25 cellular contexts compared by ENCODE assay signal in genomic region chr6:108331982-108332381, GRCh38. TPM values are rescaled to one million over a fixed set of nuclear protein-coding genes. Genes with fewer than 3 reads are reported as not detected.
DNase-seq lines count a peak whose midpoint lies in the region; ATAC-seq, FAIRE-seq and TF ChIP-seq lines count a peak whose summit lies in the region.
"Had no signal": no experiment of that assay in that cellular context is flagged by ENCODE, and none has a peak within 500 bp of the region (broad histone marks: within the 10 kb centered on the region; RNA-seq: fewer than 3 reads in every experiment).

No MANE protein-coding gene starts in this region.

- H3K9me2 ChIP-seq in PC-3 (replicated peaks; ENCODE audit: low read length) = no peaks in the 10 kb centered on the region
- H3K9me2 ChIP-seq in hepatocyte (replicated peaks; ENCODE audit: insufficient read depth) = no peaks in the 10 kb centered on the region

- H3K4me3 ChIP-seq in PC-3 (ENCODE audit: low read length) (no peak overlapping the region), hepatocyte (no peak overlapping the region), small intestine (ENCODE audit: low read depth in 1 of 2, low read length in 2 of 2) (no peak overlapping the region), gastroesophageal sphincter (no peak overlapping the region)
- H3K4me3 ChIP-seq: A549; BLaER1 treated with 17β-estradiol and CSF1 and Interleukin-3, amounts not matched to agents 10 nM and 100 nM; GM12878; HAP-1 had no signal

- ATAC-seq in PC-3 (peak; percentile 13; the same call in 1 of the 2 replicates), left lobe of liver (peak; percentile 79), GM21723 (IDR thresholded peaks at IDR 0.05; ENCODE audit: unreplicated experiment) (no peak), gastroesophageal sphincter (no peak)
- ATAC-seq: A549, GM12878 had no signal

- H3K36me3 ChIP-seq in PC-3 (ENCODE audit: low read depth, low read length) (no peaks in the 10 kb centered on the region), hepatocyte (replicated peaks; ENCODE audit: insufficient read depth, low read depth) (no peaks in the 10 kb centered on the region), small intestine (ENCODE audit: control insufficient read depth in 2 of 2, insufficient read depth in 2 of 2, low read length in 2 of 2) (no peaks in the 10 kb centered on the region), gastroesophageal sphincter (peaks cover 0 to 18% of the 10 kb centered on the region in 2 donors)
- H3K36me3 ChIP-seq: BE2C, HAP-1 had no signal

- intact Hi-C loops in PC-3 (cut with micrococcal nuclease) = no loop called here

- no TSS peak for BruUV-seq in PC-3 (replicated peaks; lab: Mats Ljungman, UMichigan)

- no peak for FAIRE-seq in small intestine (lab: Jason Lieb, UNC)
- FAIRE-seq: A549, GM12878, GM19239, H54 had no signal

- H3K4me1 ChIP-seq in PC-3 (ENCODE audit: insufficient read depth, low read length) (peaks cover 7% of the 10 kb centered on the region), hepatocyte (ENCODE audit: insufficient read depth) (peaks cover 13% of the 10 kb centered on the region), small intestine (ENCODE audit: control insufficient read depth in 2 of 2, insufficient read depth in 1 of 2, low read depth in 1 of 2, low read length in 1 of 2) (no peaks in the 10 kb centered on the region), gastroesophageal sphincter (no peaks in the 10 kb centered on the region)
- H3K4me1 ChIP-seq: A549; BE2C; BLaER1 treated with 17β-estradiol and CSF1 and Interleukin-3, amounts not matched to agents 10 nM and 100 nM; HAP-1 had no signal

- H3K9ac ChIP-seq in PC-3 (ENCODE audit: low read length) = no peak overlapping the region
- H3K9ac ChIP-seq: BLaER1 treated with 17β-estradiol and CSF1 and Interleukin-3, amounts not matched to agents 10 nM and 100 nM had no signal

- POLR2A ChIA-PET in PC-3 (lab: Charles Lee; ENCODE audit: unreplicated experiment) = no interaction called here

- no peaks in the 10 kb centered on the region for H3F3A ChIP-seq in PC-3 (ENCODE audit: low read length, unreplicated experiment)

- H3K4me2 ChIP-seq in PC-3 (ENCODE audit: low read length) = no peak overlapping the region
- no peak overlapping the region for H3K4me2 ChIP-seq in hepatocyte
- H3K4me2 ChIP-seq: A549; BLaER1 treated with 17β-estradiol and CSF1 and Interleukin-3, amounts not matched to agents 10 nM and 100 nM had no signal

- DNase-seq in PC-3 (peak; percentile 19), hepatocyte (ENCODE audit: low spot score) (peak; percentile 16), left lobe of liver (ENCODE audit: low spot score) (no peak), small intestine (peak; percentile 84), CD1c-positive myeloid dendritic cell (ENCODE audit: extremely low spot score) (no peak)
- DNase-seq: 8988T; ACHN; AML-193; BE2C; Caco-2; CD4-positive, alpha-beta memory T cell; DMS153; DMS79; EL; GDM1; GOT3; HFFc6 had no signal

- TF ChIP-seq CTCF in PC-3 (conservative IDR thresholded peaks at IDR 0.05; ENCODE audit: low read depth, low read length) = no peak
- TF ChIP-seq CTCF in hepatocyte (IDR thresholded peaks at IDR 0.05; ENCODE audit: poor library complexity) = no peak
- no peak for TF ChIP-seq CTCF in gastroesophageal sphincter (IDR thresholded peaks at IDR 0.05)

- no peaks in the 10 kb centered on the region for H3K79me2 ChIP-seq in PC-3 (ENCODE audit: low read length)
- no peaks in the 10 kb centered on the region for H3K79me2 ChIP-seq in hepatocyte

- H4K20me1 ChIP-seq in PC-3 (ENCODE audit: low read length) (no peaks in the 10 kb centered on the region), hepatocyte (ENCODE audit: insufficient read depth, poor library complexity, severe bottlenecking) (no peaks in the 10 kb centered on the region)
- H4K20me1 ChIP-seq: BLaER1 treated with 17β-estradiol and CSF1 and Interleukin-3, amounts not matched to agents 10 nM and 100 nM had no signal

- TF ChIP-seq EP300 in gastroesophageal sphincter (IDR thresholded peaks at IDR 0.05) = no peak

- no peak for TF ChIP-seq POLR2A in gastroesophageal sphincter (IDR thresholded peaks at IDR 0.05)

- no peak overlapping the region for H2AFZ ChIP-seq in PC-3 (ENCODE audit: low read length)
- no peak overlapping the region for H2AFZ ChIP-seq in hepatocyte

- H3K27me3 ChIP-seq in PC-3 (ENCODE audit: low read length) (no peaks in the 10 kb centered on the region), hepatocyte (no peaks in the 10 kb centered on the region), small intestine (ENCODE audit: control insufficient read depth in 2 of 2, insufficient read depth in 2 of 2, low read length in 2 of 2) (no peaks in the 10 kb centered on the region), gastroesophageal sphincter (no peaks in the 10 kb centered on the region)
- H3K27me3 ChIP-seq: BE2C; BLaER1 treated with 17β-estradiol and CSF1 and Interleukin-3, amounts not matched to agents 10 nM and 100 nM had no signal

- CTCF ChIA-PET in PC-3 (lab: Charles Lee) = no interaction called here

- H3K27ac ChIP-seq in PC-3 (ENCODE audit: low read length) = no peak overlapping the region
- peak overlapping the region; percentile 94 for H3K27ac ChIP-seq in hepatocyte
- peak overlapping the region in 1 of 2 donors; percentile 41 for H3K27ac ChIP-seq in small intestine (ENCODE audit: low read depth in 1 of 2, low read length in 1 of 2)
- no peak overlapping the region for H3K27ac ChIP-seq in gastroesophageal sphincter
- H3K27ac ChIP-seq: A549; BLaER1 treated with 17β-estradiol and CSF1 and Interleukin-3, amounts not matched to agents 10 nM and 100 nM had no signal

- H3K9me3 ChIP-seq in PC-3 (ENCODE audit: low read length) = no peaks in the 10 kb centered on the region
- no peaks in the 10 kb centered on the region for H3K9me3 ChIP-seq in hepatocyte (ENCODE audit: low read depth)
- H3K9me3 ChIP-seq in small intestine (ENCODE audit: control insufficient read depth, low read depth) = no peaks in the 10 kb centered on the region
- no peaks in the 10 kb centered on the region for H3K9me3 ChIP-seq in gastroesophageal sphincter
- H3K9me3 ChIP-seq: A549, BE2C, Caco-2, HAP-1 had no signal

RNA-seq across cellular contexts. Expression of gene AFG1L, which starts 37.1 kb away (rescaled TPM):
- total RNA-seq in PC-3 (2014; rRNA removed) (3.6 and 4.1 TPM in 2 replicates), hepatocyte (9.7 and 9.9 TPM in 2 replicates), left lobe of liver (7.0 TPM), gastroesophageal sphincter (1 to 10 TPM; 1.6 to 7.6 (median 5.7) TPM)
- polyA plus RNA-seq in hepatocyte (9.2 and 9.4 TPM in 2 replicates), small intestine (1 to 10 TPM; 2.2 to 4.9 (median 2.2) TPM)

Comparison
In these comparisons a context has a peak if more than half of its experiments do, and no peak if none do; other contexts are left out.
1. ATAC-seq: peak in PC-3 (single experiment) and left lobe of liver (single experiment); none in GM21723 (single experiment) and gastroesophageal sphincter (single experiment).
2. DNase-seq: peak in PC-3 (single experiment), hepatocyte (single experiment) and small intestine (single experiment); none in left lobe of liver (single experiment) and CD1c-positive myeloid dendritic cell (single experiment).